29 cellular contexts compared by ENCODE assay signal in genomic region chr9:128614728-128615127, GRCh38.
"Had no signal": no experiment of that assay in that cellular context is flagged by ENCODE, and none has a peak within 500 bp of the region (broad histone marks: within the 10 kb centered on the region; RNA-seq: fewer than 3 reads in every experiment).

No MANE protein-coding gene starts in this region.

- H3K4me3 ChIP-seq: coronary artery, esophagus squamous epithelium, heart right ventricle, left lung, ovary, right lobe of liver, suprapubic skin, transverse colon, upper lobe of right lung, uterus had no signal

- H3K27ac ChIP-seq: coronary artery, esophagus squamous epithelium, heart right ventricle, left lung, ovary, right lobe of liver, suprapubic skin, transverse colon, upper lobe of right lung, uterus had no signal

- H3K27me3 ChIP-seq: esophagus squamous epithelium, heart right ventricle, left lung, ovary, right lobe of liver, suprapubic skin, transverse colon, upper lobe of right lung, uterus had no signal

- H3K4me1 ChIP-seq: esophagus squamous epithelium, heart right ventricle, left lung, suprapubic skin, transverse colon, upper lobe of right lung, uterus had no signal

- ATAC-seq: heart right ventricle; left cardiac atrium; left lung; naive thymus-derived CD4-positive, alpha-beta T cell; stimulated activated naive CD8-positive, alpha-beta T cell treated with anti-CD3 and anti-CD28 coated beads, Interleukin-15, amount 100 ng/mL, for 72 hours; upper lobe of right lung had no signal

- H3K9me3 ChIP-seq: esophagus squamous epithelium, heart right ventricle, left lung, ovary, right lobe of liver, suprapubic skin, transverse colon, upper lobe of right lung, uterus had no signal

- H3K9me3 Mint-ChIP-seq: naive thymus-derived CD4-positive, alpha-beta T cell; nephron; stimulated activated naive CD8-positive, alpha-beta T cell treated with anti-CD3 and anti-CD28 coated beads, Interleukin-15, amount 100 ng/mL, for 72 hours had no signal

- FAIRE-seq: islet of Langerhans, small intestine had no signal

- H3K27me3 Mint-ChIP-seq: naive thymus-derived CD4-positive, alpha-beta T cell; progenitor cell of endocrine pancreas; stimulated activated naive CD8-positive, alpha-beta T cell treated with anti-CD3 and anti-CD28 coated beads, Interleukin-15, amount 100 ng/mL, for 72 hours had no signal

- H3K4me3 Mint-ChIP-seq: naive thymus-derived CD4-positive, alpha-beta T cell; nephron; stimulated activated naive CD8-positive, alpha-beta T cell treated with anti-CD3 and anti-CD28 coated beads, Interleukin-15, amount 100 ng/mL, for 72 hours had no signal

- H3K27ac Mint-ChIP-seq: naive thymus-derived CD4-positive, alpha-beta T cell; nephron had no signal

- H3K4me1 Mint-ChIP-seq: naive thymus-derived CD4-positive, alpha-beta T cell; nephron; stimulated activated naive CD8-positive, alpha-beta T cell treated with anti-CD3 and anti-CD28 coated beads, Interleukin-15, amount 100 ng/mL, for 72 hours had no signal

- H3K36me3 ChIP-seq: ovary, uterus had no signal

- DNase-seq: dermis blood vessel endothelial cell; effector memory CD4-positive, alpha-beta T cell; erythroblast; esophagus squamous epithelium; foreskin melanocyte; glutamatergic neuron; heart right ventricle; hippocampal formation; left cardiac atrium; mesendoderm; midbrain; naive thymus-derived CD4-positive, alpha-beta T cell; nucleus accumbens; ovary; right lobe of liver; small intestine; stimulated activated CD4-positive, alpha-beta T cell treated with anti-CD3 and anti-CD28 coated beads, Interleukin-15, amount 100 ng/mL, for 24 hours; stimulated activated CD4-positive, alpha-beta T cell treated with anti-CD3 and anti-CD28 coated beads, Interleukin-2, amount 100 ng/mL, for 48 hours; stimulated activated naive CD4-positive, alpha-beta T cell; stimulated activated naive CD8-positive, alpha-beta T cell treated with anti-CD3 and anti-CD28 coated beads, Interleukin-15, amount 100 ng/mL, for 72 hours; transverse colon; upper lobe of right lung; uterus had no signal
